Comparison of ENCODE assay signal across 1 cellular context in genomic region chr16:50306287-50306686, GRCh38.
TF ChIP-seq lines count a peak whose summit lies in the region.

No MANE protein-coding gene starts in this region.

TF ChIP-seq in H1, 55 proteins besides CTCF, POLR2A, EP300 and RAD21:
- TF ChIP-seq SIN3A (conservative IDR thresholded peaks at IDR 0.05 in 1 of 2, IDR thresholded peaks at IDR 0.05 in 1 of 2; ENCODE audit: low read depth in 1 of 2, low read length in 2 of 2): no peak
- TF ChIP-seq E2F6 (IDR thresholded peaks at IDR 0.05): no peak
- no peak for TF ChIP-seq ZNF274 (IDR thresholded peaks at IDR 0.05; ENCODE audit: borderline replicate concordance, extremely low read depth, low read length)
- TF ChIP-seq CREB1 (IDR thresholded peaks at IDR 0.05): no peak
- TF ChIP-seq POU5F1 (IDR thresholded peaks at IDR 0.05; ENCODE audit: low read depth, low read length): no peak
- TF ChIP-seq SIX5 (IDR thresholded peaks at IDR 0.05; ENCODE audit: low read depth, low read length): no peak
- TF ChIP-seq KDM5A (IDR thresholded peaks at IDR 0.05; ENCODE audit: low read length): no peak
- TF ChIP-seq RNF2 (IDR thresholded peaks at IDR 0.05; ENCODE audit: borderline replicate concordance, low read depth, low read length, missing control alignments, poor library complexity, severe bottlenecking): no peak
- TF ChIP-seq GABPA (IDR thresholded peaks at IDR 0.05; ENCODE audit: borderline replicate concordance, insufficient read depth, low read length): no peak
- no peak for TF ChIP-seq ASH2L (IDR thresholded peaks at IDR 0.05; ENCODE audit: low read length)
- TF ChIP-seq KDM4A (IDR thresholded peaks at IDR 0.05; ENCODE audit: low read depth, low read length, severe bottlenecking): no peak
- no peak for TF ChIP-seq HDAC2 (IDR thresholded peaks at IDR 0.05; ENCODE audit: borderline replicate concordance in 1 of 2, low read depth in 2 of 2, low read length in 2 of 2)
- TF ChIP-seq MAFK (IDR thresholded peaks at IDR 0.05; ENCODE audit: low read depth, low read length): no peak
- TF ChIP-seq YY1 (IDR thresholded peaks at IDR 0.05; ENCODE audit: low read depth, low read length): no peak
- TF ChIP-seq CHD1 (IDR thresholded peaks at IDR 0.05; ENCODE audit: low read depth, low read length): no peak
- no peak for TF ChIP-seq EGR1 (IDR thresholded peaks at IDR 0.05; ENCODE audit: borderline replicate concordance, low read depth, low read length)
- TF ChIP-seq USF2 (IDR thresholded peaks at IDR 0.05; ENCODE audit: low read length): no peak
- TF ChIP-seq SRF (IDR thresholded peaks at IDR 0.05; ENCODE audit: low read depth, low read length): no peak
TF ChIP-seq in H1: peak in this region for 0.
